2 cellular contexts compared by ENCODE assay signal in genomic region chrX:149773768-149774167, GRCh38. TPM values are rescaled to one million over a fixed set of nuclear protein-coding genes. Genes with fewer than 3 reads are reported as not detected.
"Had no signal": no experiment of that assay in that cellular context is flagged by ENCODE, and none has a peak within 500 bp of the region (broad histone marks: within the 10 kb centered on the region; RNA-seq: fewer than 3 reads in every experiment).

Gene HSFX1, plus strand, starts transcription at chrX:149774068. Its CDS starts 614 bp downstream, at chrX:149774682.

RNA-seq across cellular contexts. Expression of gene HSFX1, which starts in this region (rescaled TPM):
- total RNA-seq: MCF 10A, NCI-H460 had no signal
